Comparison of ENCODE assay signal across 1 cellular context in the genomic region with DNA sequence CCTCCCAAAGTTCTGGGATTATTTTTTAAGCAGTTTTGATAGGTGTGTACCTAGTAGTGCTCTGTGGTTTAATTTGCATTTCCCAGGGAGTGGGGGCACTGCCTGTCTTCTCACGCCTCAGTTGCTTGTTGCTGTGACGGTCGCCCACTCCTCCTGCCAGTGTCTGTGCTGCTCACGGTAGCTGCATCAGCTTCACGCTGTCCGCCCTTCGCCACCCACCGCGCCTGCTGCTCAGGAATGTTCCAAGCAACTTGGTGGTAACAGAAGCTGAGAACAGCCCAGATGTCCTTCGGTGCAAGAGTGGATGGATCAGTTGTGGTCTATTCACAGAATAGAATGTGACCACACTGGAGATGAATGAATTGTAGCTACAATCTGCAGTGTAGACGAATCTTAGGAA.
TF ChIP-seq lines count a peak whose summit lies in the region.

No MANE protein-coding gene starts in this region.

TF ChIP-seq in HepG2, 621 proteins besides CTCF, POLR2A, EP300 and RAD21:
- TF ChIP-seq, protein P1, sequence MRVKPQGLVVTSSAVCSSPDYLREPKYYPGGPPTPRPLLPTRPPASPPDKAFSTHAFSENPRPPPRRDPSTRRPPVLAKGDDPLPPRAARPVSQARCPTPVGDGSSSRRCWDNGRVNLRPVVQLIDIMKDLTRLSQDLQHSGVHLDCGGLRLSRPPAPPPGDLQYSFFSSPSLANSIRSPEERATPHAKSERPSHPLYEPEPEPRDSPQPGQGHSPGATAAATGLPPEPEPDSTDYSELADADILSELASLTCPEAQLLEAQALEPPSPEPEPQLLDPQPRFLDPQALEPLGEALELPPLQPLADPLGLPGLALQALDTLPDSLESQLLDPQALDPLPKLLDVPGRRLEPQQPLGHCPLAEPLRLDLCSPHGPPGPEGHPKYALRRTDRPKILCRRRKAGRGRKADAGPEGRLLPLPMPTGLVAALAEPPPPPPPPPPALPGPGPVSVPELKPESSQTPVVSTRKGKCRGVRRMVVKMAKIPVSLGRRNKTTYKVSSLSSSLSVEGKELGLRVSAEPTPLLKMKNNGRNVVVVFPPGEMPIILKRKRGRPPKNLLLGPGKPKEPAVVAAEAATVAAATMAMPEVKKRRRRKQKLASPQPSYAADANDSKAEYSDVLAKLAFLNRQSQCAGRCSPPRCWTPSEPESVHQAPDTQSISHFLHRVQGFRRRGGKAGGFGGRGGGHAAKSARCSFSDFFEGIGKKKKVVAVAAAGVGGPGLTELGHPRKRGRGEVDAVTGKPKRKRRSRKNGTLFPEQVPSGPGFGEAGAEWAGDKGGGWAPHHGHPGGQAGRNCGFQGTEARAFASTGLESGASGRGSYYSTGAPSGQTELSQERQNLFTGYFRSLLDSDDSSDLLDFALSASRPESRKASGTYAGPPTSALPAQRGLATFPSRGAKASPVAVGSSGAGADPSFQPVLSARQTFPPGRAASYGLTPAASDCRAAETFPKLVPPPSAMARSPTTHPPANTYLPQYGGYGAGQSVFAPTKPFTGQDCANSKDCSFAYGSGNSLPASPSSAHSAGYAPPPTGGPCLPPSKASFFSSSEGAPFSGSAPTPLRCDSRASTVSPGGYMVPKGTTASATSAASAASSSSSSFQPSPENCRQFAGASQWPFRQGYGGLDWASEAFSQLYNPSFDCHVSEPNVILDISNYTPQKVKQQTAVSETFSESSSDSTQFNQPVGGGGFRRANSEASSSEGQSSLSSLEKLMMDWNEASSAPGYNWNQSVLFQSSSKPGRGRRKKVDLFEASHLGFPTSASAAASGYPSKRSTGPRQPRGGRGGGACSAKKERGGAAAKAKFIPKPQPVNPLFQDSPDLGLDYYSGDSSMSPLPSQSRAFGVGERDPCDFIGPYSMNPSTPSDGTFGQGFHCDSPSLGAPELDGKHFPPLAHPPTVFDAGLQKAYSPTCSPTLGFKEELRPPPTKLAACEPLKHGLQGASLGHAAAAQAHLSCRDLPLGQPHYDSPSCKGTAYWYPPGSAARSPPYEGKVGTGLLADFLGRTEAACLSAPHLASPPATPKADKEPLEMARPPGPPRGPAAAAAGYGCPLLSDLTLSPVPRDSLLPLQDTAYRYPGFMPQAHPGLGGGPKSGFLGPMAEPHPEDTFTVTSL (CRISPR knock-in tag; IDR thresholded peaks at IDR 0.05; ENCODE audit: borderline replicate concordance), result 0 out of 2 replicates have a peak, but pooled peaks have one; percentile 37
- TF ChIP-seq SRSF1 (optimal IDR thresholded peaks at IDR 0.05; ENCODE audit: low read depth, low read length), result no peak
- TF ChIP-seq RFXAP (CRISPR knock-in tag; IDR thresholded peaks at IDR 0.05; ENCODE audit: borderline replicate concordance), result no peak
